Comparison of ENCODE assay signal across 18 cellular contexts in the genomic region with DNA sequence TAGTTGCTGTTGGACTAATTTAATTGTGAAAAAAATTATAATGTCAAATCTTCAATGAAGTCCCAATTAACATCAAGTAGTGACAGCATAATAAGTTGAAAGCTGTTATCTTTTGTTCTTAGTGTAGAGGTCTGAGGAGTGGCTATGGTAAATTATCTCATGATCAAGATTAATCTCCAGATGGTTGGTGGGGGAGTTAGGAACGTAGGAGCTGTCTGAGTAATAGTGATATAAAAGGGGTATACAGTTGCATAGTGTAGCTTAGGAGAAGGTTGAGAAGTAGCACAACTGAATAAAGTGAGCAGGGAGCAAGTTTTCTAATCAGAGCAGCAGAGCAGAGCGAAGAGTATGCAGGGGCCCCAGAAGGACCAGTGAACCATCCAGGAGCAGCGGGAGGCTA. TPM values are rescaled to one million over a fixed set of nuclear protein-coding genes. Genes with fewer than 3 reads are reported as not detected.
A peak's percentile ranks its signal among the peaks of the same experiment; 100 is the strongest.
DNase-seq lines count a peak whose midpoint lies in the region; ATAC-seq and TF ChIP-seq lines count a peak whose summit lies in the region.
"Had no signal": no experiment of that assay in that cellular context is flagged by ENCODE, and none has a peak within 500 bp of the region (broad histone marks: within the 10 kb centered on the region; RNA-seq: fewer than 3 reads in every experiment).

No MANE protein-coding gene starts in this region.

- no peaks in the 10 kb centered on the region for H3K27me3 Mint-ChIP-seq in brain
- no peaks in the 10 kb centered on the region for H3K27me3 Mint-ChIP-seq in stimulated activated memory B cell treated with anti-CD40 and anti-IgM and Interleukin-4, amounts not matched to agents 10 μg/mL and 1 μg/mL and 100 μg/mL, for 72 hours
- H3K27me3 Mint-ChIP-seq: CD4-positive, alpha-beta T cell had no signal

- H3K4me3 Mint-ChIP-seq in brain, result no peak overlapping the region
- no peak overlapping the region for H3K4me3 Mint-ChIP-seq in stimulated activated memory B cell treated with anti-CD40 and anti-IgM and Interleukin-4, amounts not matched to agents 10 μg/mL and 1 μg/mL and 100 μg/mL, for 72 hours
- H3K4me3 Mint-ChIP-seq: CD4-positive, alpha-beta T cell; H9 had no signal

- H3K9me3 ChIP-seq in adrenal gland (replicated peaks in 1 of 3), result no peaks in the 10 kb centered on the region
- H3K9me3 ChIP-seq: A549, Caco-2 had no signal

- peaks cover 0 to 8% of the 10 kb centered on the region in 2 donors for H3K4me1 ChIP-seq in adrenal gland (replicated peaks in 1 of 2)
- H3K4me1 ChIP-seq: A549, Caco-2 had no signal

- no peak overlapping the region for H3K27ac ChIP-seq in adrenal gland
- H3K27ac ChIP-seq: 22Rv1, A549, C4-2B had no signal

- TF ChIP-seq CTCF in brain (conservative IDR thresholded peaks at IDR 0.05) (no peak), adrenal gland (IDR thresholded peaks at IDR 0.05) (no peak)

- H3K27me3 ChIP-seq in adrenal gland, result no peaks in the 10 kb centered on the region

- ATAC-seq in stimulated activated memory B cell treated with anti-CD40 and anti-IgM and Interleukin-4, amounts not matched to agents 10 μg/mL and 1 μg/mL and 100 μg/mL, for 72 hours, result no peak
- ATAC-seq: A549, HepG2 had no signal

- intact Hi-C loops in adrenal gland (cut with DNase I), result loop anchor here in 1 of 2 donors (5.0 kb wide), 1 partner anchor 119 kb away; no protein-coding TSS in a partner anchor

- H3K27ac Mint-ChIP-seq in brain, result peak overlapping the region in 3 of 5 experiments; percentile 2 to 58 (median 19)
- peak overlapping the region; percentile 5 for H3K27ac Mint-ChIP-seq in stimulated activated memory B cell treated with anti-CD40 and anti-IgM and Interleukin-4, amounts not matched to agents 10 μg/mL and 1 μg/mL and 100 μg/mL, for 72 hours
- H3K27ac Mint-ChIP-seq: CD4-positive, alpha-beta T cell; H9 had no signal

- no peak for TF ChIP-seq POLR2A in adrenal gland (IDR thresholded peaks at IDR 0.05)

- peaks cover 0 to 7% of the 10 kb centered on the region in 2 donors for H3K36me3 ChIP-seq in adrenal gland (replicated peaks in 1 of 2)

- peaks cover 13% of the 10 kb centered on the region for H3K4me1 Mint-ChIP-seq in brain
- H3K4me1 Mint-ChIP-seq in stimulated activated memory B cell treated with anti-CD40 and anti-IgM and Interleukin-4, amounts not matched to agents 10 μg/mL and 1 μg/mL and 100 μg/mL, for 72 hours, result peaks cover 13% of the 10 kb centered on the region

- H3K4me3 ChIP-seq in adrenal gland, result no peak overlapping the region
- H3K4me3 ChIP-seq: A549 had no signal

- H3K36me3 Mint-ChIP-seq in brain, result peaks cover 45% of the 10 kb centered on the region
- peaks cover 39% of the 10 kb centered on the region for H3K36me3 Mint-ChIP-seq in stimulated activated memory B cell treated with anti-CD40 and anti-IgM and Interleukin-4, amounts not matched to agents 10 μg/mL and 1 μg/mL and 100 μg/mL, for 72 hours

- 56 to 92% (median 80%) methylated on average over 3 of the region's 3 CpGs for WGBS in adrenal gland, 4 donors

- no peaks in the 10 kb centered on the region for H3K9me3 Mint-ChIP-seq in brain
- no peaks in the 10 kb centered on the region for H3K9me3 Mint-ChIP-seq in stimulated activated memory B cell treated with anti-CD40 and anti-IgM and Interleukin-4, amounts not matched to agents 10 μg/mL and 1 μg/mL and 100 μg/mL, for 72 hours
- H3K9me3 Mint-ChIP-seq: CD4-positive, alpha-beta T cell; H9 had no signal

- DNase-seq in NCI-H2171 treated with DMSO at 0.1 percent for 48 hours (lab: John Stamatoyannopoulos, UW) (peak; percentile 29), NCI-H2171 (lab: John Stamatoyannopoulos, UW) (no peak), NCI-H69 (lab: John Stamatoyannopoulos, UW) (peak; percentile 38), adrenal gland (no peak), activated gamma-delta T cell treated with Interleukin-2 at 50 U/mL for 16 hours (no peak)
- DNase-seq in activated naive CD4-positive, alpha-beta T cell treated with anti-CD3 and anti-CD28 coated beads, Interleukin-2, amount 50 U/mL, for 16 hours, result no peak
- DNase-seq: AML-193; Caco-2; CD4-positive, alpha-beta T cell; DMS79 treated with DMSO at 0.1 percent for 48 hours; GF-D8; H9 had no signal

RNA-seq across cellular contexts. Expression of gene TMOD2, which starts 19.5 kb away (rescaled TPM):
- polyA plus RNA-seq in brain (ENCODE audit: insufficient read depth, low read depth, low replicate concordance), result 14.9 TPM
- 10 to 100 TPM in 3 of 8 donors, 1 to 10 TPM in 5; 3.7 to 13.2 (median 8.2) TPM for total RNA-seq in adrenal gland
- 1 to 10 TPM; 1.4 to 6.5 (median 4.1) TPM for polyA plus RNA-seq in adrenal gland

RNA-seq across cellular contexts. Expression of gene LYSMD2, which starts 33.4 kb away (rescaled TPM):
- polyA plus RNA-seq in brain (ENCODE audit: insufficient read depth, low read depth, low replicate concordance) (20.4 TPM), adrenal gland (10 to 100 TPM; 11.3 to 32.5 (median 14.1) TPM)
- 10 to 100 TPM; 13.8 to 56.3 (median 26.1) TPM for total RNA-seq in adrenal gland

RNA-seq across cellular contexts. Expression of gene TMOD3, which starts 58.6 kb away (rescaled TPM):
- polyA plus RNA-seq in brain (ENCODE audit: insufficient read depth, low read depth, low replicate concordance) (11.0 TPM), adrenal gland (10 to 100 TPM in 1 of 3 donors, 1 to 10 TPM in 2; 3.9 to 18.3 (median 5.5) TPM)
- total RNA-seq in adrenal gland, result 10 to 100 TPM; 17.4 to 42.5 (median 25.4) TPM

Comparison
In these comparisons a context has a peak if more than half of its experiments do, and no peak if none do; other contexts are left out.
1. DNase-seq: peak in NCI-H2171 treated with DMSO at 0.1 percent for 48 hours (single experiment) and NCI-H69 (single experiment); none in NCI-H2171 (single experiment), adrenal gland (0 of 7), activated gamma-delta T cell treated with Interleukin-2 at 50 U/mL for 16 hours (single experiment) and activated naive CD4-positive, alpha-beta T cell treated with anti-CD3 and anti-CD28 coated beads, Interleukin-2, amount 50 U/mL, for 16 hours (single experiment).